In genomic region chr2:59886758-59887157, GRCh38 we compare ENCODE assay signal across 15 cellular contexts.
DNase-seq lines count a peak whose midpoint lies in the region; ATAC-seq and TF ChIP-seq lines count a peak whose summit lies in the region.
"Had no signal": no experiment of that assay in that cellular context is flagged by ENCODE, and none has a peak within 500 bp of the region (broad histone marks: within the 10 kb centered on the region; RNA-seq: fewer than 3 reads in every experiment).

No MANE protein-coding gene starts in this region.

- no peaks in the 10 kb centered on the region for H3K79me2 ChIP-seq in OCI-LY1 (ENCODE audit: insufficient read depth, low read length)
- no peaks in the 10 kb centered on the region for H3K79me2 ChIP-seq in mesendoderm (ENCODE audit: control insufficient read depth, insufficient read depth, low read length)

- no peaks in the 10 kb centered on the region for H3K79me1 ChIP-seq in mesendoderm (ENCODE audit: low read length)

- no peak overlapping the region for H2BK120ac ChIP-seq in mesendoderm (ENCODE audit: low read depth, low read length)

- H3K4me2 ChIP-seq in OCI-LY1 (ENCODE audit: low read length) (no peak overlapping the region), mesendoderm (ENCODE audit: low read length) (no peak overlapping the region)

- H4K8ac ChIP-seq in mesendoderm (ENCODE audit: low read depth, low read length): no peak overlapping the region

- H3K27ac ChIP-seq in OCI-LY1 (ENCODE audit: low read depth, low read length, poor library complexity, severe bottlenecking) (peak overlapping the region; percentile 65), mesendoderm (ENCODE audit: low read depth, low read length) (no peak overlapping the region)

- no peaks in the 10 kb centered on the region for H3K9me3 ChIP-seq in OCI-LY1 (ENCODE audit: low read length)

- peaks cover 2% of the 10 kb centered on the region for H3K36me3 Mint-ChIP-seq in activated naive CD8-positive, alpha-beta T cell
- no peaks in the 10 kb centered on the region for H3K36me3 Mint-ChIP-seq in activated naive CD8-positive, alpha-beta T cell treated with anti-CD3 and anti-CD28 coated beads, Interleukin-2, amount 50 U/mL, for 24 hours (ENCODE audit: low read depth)
- H3K36me3 Mint-ChIP-seq: CD8-positive, alpha-beta memory T cell had no signal

- H3K27ac Mint-ChIP-seq in activated naive CD8-positive, alpha-beta T cell: peak overlapping the region; percentile 73
- no peak overlapping the region for H3K27ac Mint-ChIP-seq in activated naive CD8-positive, alpha-beta T cell treated with anti-CD3 and anti-CD28 coated beads, Interleukin-2, amount 50 U/mL, for 24 hours

- TF ChIP-seq CTCF in OCI-LY1 (IDR thresholded peaks at IDR 0.05; ENCODE audit: low read length): no peak

- no peak for DNase-seq in activated naive CD8-positive, alpha-beta T cell treated with anti-CD3 and anti-CD28 coated beads, Interleukin-2, amount 50 U/mL, for 24 hours
- DNase-seq in mesendoderm (no peak), hippocampal formation (lab: John Stamatoyannopoulos, UW) (no peak)
- DNase-seq: ACHN, GF-D8, H7, NCI-H1930, NCI-H2171 treated with DMSO at 0.1 percent for 48 hours, NCI-H82, SHP77 treated with DMSO at 0.1 percent for 48 hours had no signal

- WGBS in mesendoderm (ENCODE audit: extremely low coverage, insufficient coverage, low lambda C conversion rate): no CpG with 5 or more reads among the region's 3 CpGs

- no peak overlapping the region for H4K5ac ChIP-seq in mesendoderm (ENCODE audit: low read length)

- peaks cover 62% of the 10 kb centered on the region for H3K4me1 Mint-ChIP-seq in activated naive CD8-positive, alpha-beta T cell (ENCODE audit: low read depth)
- H3K4me1 Mint-ChIP-seq in activated naive CD8-positive, alpha-beta T cell treated with anti-CD3 and anti-CD28 coated beads, Interleukin-2, amount 50 U/mL, for 24 hours: peaks cover 38% of the 10 kb centered on the region

- H3K9me2 ChIP-seq in OCI-LY1 (ENCODE audit: low read depth, low read length): no peaks in the 10 kb centered on the region

- peak overlapping the region; percentile 32 for H3K56ac ChIP-seq in mesendoderm (ENCODE audit: low read length)

- H2AK5ac ChIP-seq in mesendoderm (ENCODE audit: low read length): no peak overlapping the region

- H3K27me3 ChIP-seq in OCI-LY1 (ENCODE audit: insufficient read depth, low read length) (no peaks in the 10 kb centered on the region), mesendoderm (ENCODE audit: insufficient read depth, low read length, poor library complexity) (no peaks in the 10 kb centered on the region)

- H3K23ac ChIP-seq in mesendoderm (ENCODE audit: low read length): no peak overlapping the region

- H3K9ac ChIP-seq in OCI-LY1 (ENCODE audit: low read length) (no peak overlapping the region), mesendoderm (ENCODE audit: low read length) (no peak overlapping the region)

- no peaks in the 10 kb centered on the region for H3K27me3 Mint-ChIP-seq in activated naive CD8-positive, alpha-beta T cell
- no peaks in the 10 kb centered on the region for H3K27me3 Mint-ChIP-seq in activated naive CD8-positive, alpha-beta T cell treated with anti-CD3 and anti-CD28 coated beads, Interleukin-2, amount 50 U/mL, for 24 hours

- H3K18ac ChIP-seq in mesendoderm (ENCODE audit: low read length): no peak overlapping the region

- H2AFZ ChIP-seq in OCI-LY1 (ENCODE audit: low read length): no peak overlapping the region

- ATAC-seq in activated naive CD8-positive, alpha-beta T cell treated with anti-CD3 and anti-CD28 coated beads, Interleukin-2, amount 50 U/mL, for 24 hours: no peak
- ATAC-seq in HG02610 (IDR thresholded peaks at IDR 0.05; ENCODE audit: unreplicated experiment) (no peak), HG02588 (IDR thresholded peaks at IDR 0.05; ENCODE audit: unreplicated experiment) (no peak)

- H3K4me1 ChIP-seq in OCI-LY1 (ENCODE audit: insufficient read depth, low read length, severe bottlenecking): peaks cover 38% of the 10 kb centered on the region
- peaks cover 9% of the 10 kb centered on the region for H3K4me1 ChIP-seq in mesendoderm (ENCODE audit: control insufficient read depth, low read depth, low read length)

- no peak overlapping the region for H3K4me3 ChIP-seq in OCI-LY1 (ENCODE audit: low read depth, low read length, poor library complexity, severe bottlenecking)
- no peak overlapping the region for H3K4me3 ChIP-seq in mesendoderm (ENCODE audit: low read length)

- peak overlapping the region; percentile 85 for H2BK15ac ChIP-seq in mesendoderm (replicated peaks; ENCODE audit: low read depth)

- no peaks in the 10 kb centered on the region for H4K20me1 ChIP-seq in OCI-LY1 (ENCODE audit: insufficient read depth, low read length)

- peak overlapping the region; percentile 68 for H3K4me3 Mint-ChIP-seq in activated naive CD8-positive, alpha-beta T cell
- no peak overlapping the region for H3K4me3 Mint-ChIP-seq in activated naive CD8-positive, alpha-beta T cell treated with anti-CD3 and anti-CD28 coated beads, Interleukin-2, amount 50 U/mL, for 24 hours

- H3K9me3 Mint-ChIP-seq in activated naive CD8-positive, alpha-beta T cell (ENCODE audit: low read depth): peaks cover 3% of the 10 kb centered on the region
- H3K9me3 Mint-ChIP-seq in activated naive CD8-positive, alpha-beta T cell treated with anti-CD3 and anti-CD28 coated beads, Interleukin-2, amount 50 U/mL, for 24 hours: no peaks in the 10 kb centered on the region

- no peaks in the 10 kb centered on the region for H3F3A ChIP-seq in OCI-LY1 (ENCODE audit: insufficient read depth, low read length)

- peak overlapping the region; percentile 52 for H3K4ac ChIP-seq in mesendoderm (ENCODE audit: low read depth, low read length)

- H2BK5ac ChIP-seq in mesendoderm (ENCODE audit: low read length): no peak overlapping the region

- H3K36me3 ChIP-seq in OCI-LY1 (ENCODE audit: insufficient read depth, low read length) (no peaks in the 10 kb centered on the region), mesendoderm (ENCODE audit: control insufficient read depth, insufficient read depth, low read length) (no peaks in the 10 kb centered on the region)
